In the genomic region with DNA sequence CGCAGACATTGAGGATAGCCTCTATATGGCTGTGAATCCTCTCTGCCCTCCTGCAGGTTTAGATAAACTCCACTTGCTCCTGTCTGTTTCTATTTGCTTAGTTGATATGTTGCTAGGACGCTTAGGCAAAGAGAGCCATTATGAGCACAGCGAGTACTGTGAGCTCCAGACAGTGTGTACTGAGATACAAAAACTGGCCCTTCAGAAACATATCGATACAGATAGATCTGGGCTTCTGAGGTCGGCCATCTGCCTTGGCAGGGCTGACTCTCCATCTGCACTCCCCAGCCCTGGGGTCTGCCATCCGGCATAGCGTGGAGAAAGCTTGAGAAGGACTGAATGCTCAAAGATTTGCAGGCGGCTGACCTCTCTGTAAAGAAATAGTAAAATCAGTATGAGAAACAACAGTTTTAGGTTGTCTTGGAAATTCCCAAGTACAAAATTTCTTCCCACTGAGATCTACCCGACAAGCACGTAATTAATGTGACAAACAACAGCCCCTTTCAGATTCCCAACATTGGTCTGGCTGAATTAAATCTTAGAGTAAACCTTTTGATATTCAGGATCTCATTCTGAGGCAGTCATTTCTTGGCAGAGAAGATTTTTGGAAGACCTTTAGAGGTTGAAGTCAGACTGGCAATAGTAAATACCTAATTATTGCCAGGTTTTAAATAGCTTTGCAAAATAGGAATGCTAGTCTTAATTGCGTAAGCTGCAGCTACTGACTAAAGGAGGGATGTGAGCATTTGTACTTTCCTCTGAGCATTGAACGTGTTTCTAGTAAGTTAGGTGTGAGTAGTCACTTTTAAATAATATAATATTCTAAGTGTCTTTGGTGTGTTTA, we compare ENCODE assay signal across 12 cellular contexts.
DNase-seq lines count a peak whose midpoint lies in the region; ATAC-seq and TF ChIP-seq lines count a peak whose summit lies in the region.
"Had no signal": no experiment of that assay in that cellular context is flagged by ENCODE, and none has a peak within 500 bp of the region (broad histone marks: within the 10 kb centered on the region; RNA-seq: fewer than 3 reads in every experiment).

No MANE protein-coding gene starts in this region.

- H3K36me3 Mint-ChIP-seq in CD8-positive, alpha-beta T cell = no peaks in the 10 kb centered on the region
- H3K36me3 Mint-ChIP-seq: activated naive CD4-positive, alpha-beta T cell treated with anti-CD3 and anti-CD28 coated beads, Interleukin-2, amount 50 U/mL, for 24 hours; CD4-positive, alpha-beta memory T cell had no signal

- TF ChIP-seq CTCF in astrocyte of the cerebellum (IDR thresholded peaks at IDR 0.05; ENCODE audit: low read depth, low read length, missing control alignments) (no peak), gastrocnemius medialis (IDR thresholded peaks at IDR 0.05 in 4 of 5, conservative IDR thresholded peaks at IDR 0.05 in 1 of 5) (no peak)
- TF ChIP-seq CTCF in CD8-positive, alpha-beta T cell (IDR thresholded peaks at IDR 0.05) = no peak

- peaks cover 7% of the 10 kb centered on the region for H3K9me3 Mint-ChIP-seq in CD8-positive, alpha-beta T cell

- no peak overlapping the region for H3K27ac Mint-ChIP-seq in CD8-positive, alpha-beta T cell
- H3K27ac Mint-ChIP-seq: activated naive CD4-positive, alpha-beta T cell treated with anti-CD3 and anti-CD28 coated beads, Interleukin-2, amount 50 U/mL, for 24 hours; CD4-positive, alpha-beta memory T cell had no signal

- POLR2A ChIA-PET in CD8-positive, alpha-beta T cell (lab: Charles Lee) = no interaction called here

- H3K27me3 ChIP-seq in gastrocnemius medialis = no peaks in the 10 kb centered on the region
- H3K27me3 ChIP-seq in CD8-positive, alpha-beta T cell (ENCODE audit: insufficient read depth, low read length) = no peaks in the 10 kb centered on the region

- CTCF ChIA-PET in CD8-positive, alpha-beta T cell (lab: Charles Lee) = no interaction called here

- H3K9me3 ChIP-seq in gastrocnemius medialis = no peaks in the 10 kb centered on the region
- H3K9me3 ChIP-seq in CD8-positive, alpha-beta T cell (ENCODE audit: low read length) = no peaks in the 10 kb centered on the region

- H3K36me3 ChIP-seq in gastrocnemius medialis = no peaks in the 10 kb centered on the region
- no peaks in the 10 kb centered on the region for H3K36me3 ChIP-seq in CD8-positive, alpha-beta T cell (ENCODE audit: insufficient read depth, low read length)

- peak; percentile 98 for DNase-seq in NCI-H146 (lab: John Stamatoyannopoulos, UW)
- DNase-seq in astrocyte of the cerebellum (ENCODE audit: low read depth) = peak; percentile 42
- DNase-seq in left kidney (ENCODE audit: low read depth, low spot score) = peak; percentile 14
- DNase-seq in gastrocnemius medialis = no peak
- no peak for DNase-seq in CD8-positive, alpha-beta T cell
- DNase-seq in NCI-H2227 (lab: John Stamatoyannopoulos, UW; ENCODE audit: unreplicated experiment) = no peak
- DNase-seq in erythroblast (lab: John Stamatoyannopoulos, UW) = no peak
- DNase-seq: activated CD4-positive, alpha-beta T cell treated with anti-CD3 and anti-CD28 coated beads, Interleukin-2, amount 50 U/mL, for 48 hours; CD4-positive, alpha-beta memory T cell had no signal

- peaks cover 9 to 16% of the 10 kb centered on the region in 2 donors for H3K4me1 ChIP-seq in gastrocnemius medialis
- H3K4me1 ChIP-seq in CD8-positive, alpha-beta T cell (ENCODE audit: insufficient read depth, low read length) = no peaks in the 10 kb centered on the region
- H3K4me1 ChIP-seq: parathyroid adenoma had no signal

- intact Hi-C loops in gastrocnemius medialis (cut with DNase I; ENCODE audit: low total_unique reads) = no loop called here
- intact Hi-C loops in CD8-positive, alpha-beta T cell (cut with DNase I, micrococcal nuclease) = no loop called here

- H3K27me3 Mint-ChIP-seq in CD8-positive, alpha-beta T cell (ENCODE audit: low read depth) = no peaks in the 10 kb centered on the region
- H3K27me3 Mint-ChIP-seq: activated naive CD4-positive, alpha-beta T cell treated with anti-CD3 and anti-CD28 coated beads, Interleukin-2, amount 50 U/mL, for 24 hours; CD4-positive, alpha-beta memory T cell had no signal

- peak overlapping the region; percentile 6 to 61 (median 40) for H3K27ac ChIP-seq in gastrocnemius medialis
- no peak overlapping the region for H3K27ac ChIP-seq in CD8-positive, alpha-beta T cell (ENCODE audit: low read depth, low read length)
- H3K27ac ChIP-seq: parathyroid adenoma had no signal

- in situ Hi-C loops in astrocyte of the cerebellum (cut with HindIII; ENCODE audit: low sequenced_read_pairs) = no loop called here
- in situ Hi-C loops in gastrocnemius medialis (cut with MboI; ENCODE audit: low sequenced_read_pairs in 4 of 4) = no loop called here

- H3K4me3 ChIP-seq in astrocyte of the cerebellum (ENCODE audit: low read depth, low read length) (no peak overlapping the region), gastrocnemius medialis (peak overlapping the region in 2 of 4 donors; percentile 12 to 19)
- no peak overlapping the region for H3K4me3 ChIP-seq in CD8-positive, alpha-beta T cell (ENCODE audit: low read depth, low read length)

- H3K4me1 Mint-ChIP-seq in CD8-positive, alpha-beta T cell (ENCODE audit: low read depth) = no peaks in the 10 kb centered on the region
- H3K4me1 Mint-ChIP-seq: activated naive CD4-positive, alpha-beta T cell treated with anti-CD3 and anti-CD28 coated beads, Interleukin-2, amount 50 U/mL, for 24 hours; CD4-positive, alpha-beta memory T cell had no signal

- peak; percentile 69 to 86 for ATAC-seq in gastrocnemius medialis
- no peak for ATAC-seq in GM19463 (IDR thresholded peaks at IDR 0.05; ENCODE audit: unreplicated experiment)
- ATAC-seq in CD8-positive, alpha-beta T cell = no peak

- no peak for TF ChIP-seq POLR2A in gastrocnemius medialis (IDR thresholded peaks at IDR 0.05)
- no peak for TF ChIP-seq POLR2A in erythroblast (IDR thresholded peaks at IDR 0.05; ENCODE audit: low read length)

- no peak overlapping the region for H3K4me3 Mint-ChIP-seq in CD8-positive, alpha-beta T cell
- H3K4me3 Mint-ChIP-seq: activated naive CD4-positive, alpha-beta T cell treated with anti-CD3 and anti-CD28 coated beads, Interleukin-2, amount 50 U/mL, for 24 hours; CD4-positive, alpha-beta memory T cell had no signal

Comparison
In these comparisons a context has a peak if more than half of its experiments do, and no peak if none do; other contexts are left out.
1. DNase-seq: peak in NCI-H146 (single experiment), astrocyte of the cerebellum (single experiment) and left kidney (single experiment); none in gastrocnemius medialis (0 of 2), CD8-positive, alpha-beta T cell (0 of 7), NCI-H2227 (single experiment) and erythroblast (0 of 2).
2. ATAC-seq: peak in gastrocnemius medialis (2 of 2); none in GM19463 (single experiment) and CD8-positive, alpha-beta T cell (single experiment).